In the genomic region with DNA sequence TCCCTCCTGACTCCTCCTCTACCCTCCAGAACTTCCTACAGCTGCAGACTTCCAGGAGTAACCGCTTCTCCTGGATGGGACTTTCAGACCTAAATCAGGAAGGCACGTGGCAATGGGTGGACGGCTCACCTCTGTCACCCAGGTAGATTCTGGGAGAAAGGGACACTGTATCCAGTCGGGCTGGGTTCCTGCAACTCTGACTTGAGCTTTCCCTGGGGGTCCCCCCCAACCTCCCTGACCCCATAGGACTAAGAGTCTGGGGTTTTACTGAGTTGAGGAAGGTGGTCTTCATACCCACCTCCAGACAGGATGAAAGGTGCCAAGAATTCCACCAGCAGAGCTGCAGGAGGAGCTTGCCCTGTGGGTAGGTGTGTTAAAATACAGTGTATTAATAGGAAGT, we compare ENCODE assay signal across 29 cellular contexts. TPM values are rescaled to one million over a fixed set of nuclear protein-coding genes. Genes with fewer than 3 reads are reported as not detected.
DNase-seq lines count a peak whose midpoint lies in the region; ATAC-seq, FAIRE-seq and TF ChIP-seq lines count a peak whose summit lies in the region.
"Had no signal": no experiment of that assay in that cellular context is flagged by ENCODE, and none has a peak within 500 bp of the region (broad histone marks: within the 10 kb centered on the region; RNA-seq: fewer than 3 reads in every experiment).

No MANE protein-coding gene starts in this region.

- no peak for TF ChIP-seq POLR2A in GM12891 (IDR thresholded peaks at IDR 0.05; ENCODE audit: low read depth, low read length)

- peaks cover 29% of the 10 kb centered on the region for H3K27me3 Mint-ChIP-seq in dendritic cell treated with granulocyte-macrophage colony-stimulating factor and Interleukin-4, amounts not matched to agents 40 ng/mL and 50 ng/mL, for 4 days

- H3K9me3 Mint-ChIP-seq in dendritic cell treated with granulocyte-macrophage colony-stimulating factor and Interleukin-4, amounts not matched to agents 40 ng/mL and 50 ng/mL, for 4 days = no peaks in the 10 kb centered on the region
- H3K9me3 Mint-ChIP-seq: CD14-positive monocyte; CD4-positive, alpha-beta memory T cell; CD4-positive, CD25-positive, alpha-beta regulatory T cell; CD8-positive, alpha-beta memory T cell had no signal

- no peak overlapping the region for H3K4me3 Mint-ChIP-seq in dendritic cell treated with granulocyte-macrophage colony-stimulating factor and Interleukin-4, amounts not matched to agents 40 ng/mL and 50 ng/mL, for 4 days
- H3K4me3 Mint-ChIP-seq: CD14-positive monocyte; CD4-positive, alpha-beta memory T cell; CD4-positive, CD25-positive, alpha-beta regulatory T cell; CD8-positive, alpha-beta memory T cell had no signal

- peak overlapping the region; percentile 21 for H3K27ac Mint-ChIP-seq in dendritic cell treated with granulocyte-macrophage colony-stimulating factor and Interleukin-4, amounts not matched to agents 40 ng/mL and 50 ng/mL, for 4 days
- H3K27ac Mint-ChIP-seq: CD14-positive monocyte; CD4-positive, alpha-beta memory T cell; CD4-positive, CD25-positive, alpha-beta regulatory T cell had no signal

- peaks cover 43% of the 10 kb centered on the region for H3K4me1 Mint-ChIP-seq in dendritic cell treated with granulocyte-macrophage colony-stimulating factor and Interleukin-4, amounts not matched to agents 40 ng/mL and 50 ng/mL, for 4 days (ENCODE audit: low read depth)

- peak; percentile 23 for FAIRE-seq in GM12891 (lab: Jason Lieb, UNC)
- FAIRE-seq: A204.1, GM12878, GM19239 had no signal

- intact Hi-C loops in dendritic cell treated with granulocyte-macrophage colony-stimulating factor and Interleukin-4, amounts not matched to agents 40 ng/mL and 50 ng/mL, for 4 days (cut with micrococcal nuclease) = no loop called here

- ATAC-seq in HG03457 (IDR thresholded peaks at IDR 0.05; ENCODE audit: unreplicated experiment) (no peak), HG03108 (IDR thresholded peaks at IDR 0.05; ENCODE audit: unreplicated experiment) (no peak)
- ATAC-seq: GM12878 had no signal

- DNase-seq in GM12891 (ENCODE audit: insufficient read length, low spot score) (no peak), mesenteric fat pad (ENCODE audit: low spot score) (peak; percentile 55), NCI-H2227 (lab: John Stamatoyannopoulos, UW; ENCODE audit: unreplicated experiment) (no peak)
- DNase-seq: 8988T; ACHN; BE2C; C1 segment of cervical spinal cord; CD4-positive, alpha-beta memory T cell; CD4-positive, CD25-positive, alpha-beta regulatory T cell; CD8-positive, alpha-beta memory T cell; COR-L47; DMS 273 treated with DMSO at 0.1 percent for 48 hours; DMS153; DMS53; DMS79; DND-41; EL; GDM1 had no signal

- no peaks in the 10 kb centered on the region for H3K36me3 Mint-ChIP-seq in dendritic cell treated with granulocyte-macrophage colony-stimulating factor and Interleukin-4, amounts not matched to agents 40 ng/mL and 50 ng/mL, for 4 days (ENCODE audit: low read depth)
- H3K36me3 Mint-ChIP-seq: CD14-positive monocyte; CD4-positive, alpha-beta memory T cell; CD4-positive, CD25-positive, alpha-beta regulatory T cell had no signal

TF ChIP-seq in GM12891, 5 proteins besides CTCF, POLR2A, EP300 and RAD21:
- TF ChIP-seq SPI1 (IDR thresholded peaks at IDR 0.05; ENCODE audit: low read depth, low read length) (no peak), POLR2AphosphoS5 (IDR thresholded peaks at IDR 0.05; ENCODE audit: low read depth, low read length) (no peak), TAF1 (IDR thresholded peaks at IDR 0.05; ENCODE audit: low read depth, low read length) (no peak), POU2F2 (IDR thresholded peaks at IDR 0.05; ENCODE audit: low read depth, low read length) (no peak), PAX5 (IDR thresholded peaks at IDR 0.05; ENCODE audit: insufficient read depth, low read length, severe bottlenecking) (no peak)
TF ChIP-seq in GM12891: peak in this region for 0.

RNA-seq across cellular contexts. Expression of a gene that starts 4.4 kb away (rescaled TPM):
- polyA plus RNA-seq in GM12891 (2012; ENCODE audit: low read depth, missing spikeins) = 0.18 TPM
- total RNA-seq in mesenteric fat pad = not detected
- total RNA-seq: A673; CD4-positive, alpha-beta memory T cell; CD4-positive, CD25-positive, alpha-beta regulatory T cell; CD8-positive, alpha-beta memory T cell; Daoy; G401 had no signal
- polyA plus RNA-seq: AG04450; CD14-positive monocyte; CD4-positive, alpha-beta memory T cell; CD8-positive, alpha-beta memory T cell had no signal

RNA-seq across cellular contexts. Expression of a gene that starts 20.2 kb away (rescaled TPM):
- 0.13 TPM for polyA plus RNA-seq in GM12891 (2012; ENCODE audit: low read depth, missing spikeins)
- total RNA-seq in mesenteric fat pad = 63.5 TPM
- total RNA-seq: A673; CD4-positive, CD25-positive, alpha-beta regulatory T cell; Daoy; G401 had no signal
- polyA plus RNA-seq: AG04450; CD4-positive, alpha-beta memory T cell; CD4-positive, CD25-positive, alpha-beta regulatory T cell; CD8-positive, alpha-beta memory T cell had no signal

RNA-seq across cellular contexts. Expression of a gene that starts 35.6 kb away (rescaled TPM):
- 2.7 TPM for polyA plus RNA-seq in GM12891 (2012; ENCODE audit: low read depth, missing spikeins)
- total RNA-seq in mesenteric fat pad = 10.1 TPM
- total RNA-seq: A673; CD4-positive, alpha-beta memory T cell; CD4-positive, CD25-positive, alpha-beta regulatory T cell; CD8-positive, alpha-beta memory T cell; Daoy; G401; GM12878 had no signal
- polyA plus RNA-seq: AG04450; CD4-positive, alpha-beta memory T cell; CD4-positive, CD25-positive, alpha-beta regulatory T cell; CD8-positive, alpha-beta memory T cell had no signal
